ENCODE assay signal across 9 cellular contexts in the genomic region with DNA sequence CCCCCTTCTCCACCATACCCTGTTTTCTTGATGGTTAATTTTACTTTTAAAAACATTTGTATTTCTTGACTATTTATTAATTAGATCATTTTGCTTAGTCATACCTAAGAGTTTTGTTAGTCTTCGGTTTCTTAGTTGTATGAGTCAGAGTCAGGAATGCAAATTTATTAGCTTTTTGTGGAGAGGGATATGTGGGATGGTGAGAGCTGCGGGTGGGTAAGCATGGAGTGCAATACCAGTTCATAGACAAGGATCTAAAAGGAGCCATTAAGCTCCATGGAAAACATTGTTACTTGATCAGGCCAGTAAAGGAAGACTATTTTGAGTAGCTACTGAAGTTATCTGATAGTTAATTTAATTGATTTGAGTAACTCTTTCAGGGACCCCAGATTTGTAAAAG.
DNase-seq lines count a peak whose midpoint lies in the region; ATAC-seq and TF ChIP-seq lines count a peak whose summit lies in the region.
"Had no signal": no experiment of that assay in that cellular context is flagged by ENCODE, and none has a peak within 500 bp of the region (broad histone marks: within the 10 kb centered on the region; RNA-seq: fewer than 3 reads in every experiment).

No MANE protein-coding gene starts in this region.

- peaks cover 41% of the 10 kb centered on the region for H3K4me1 Mint-ChIP-seq in activated naive CD4-positive, alpha-beta T cell treated with anti-CD3 and anti-CD28 coated beads, Interleukin-2, amount 50 U/mL, for 24 hours
- H3K4me1 Mint-ChIP-seq in activated naive CD4-positive, alpha-beta T cell treated with anti-CD3 and anti-CD28 coated beads, Interleukin-2, amount 10 ng/mL, durations not matched to agents 7 days and 5 days, result peaks cover 19% of the 10 kb centered on the region

- in situ Hi-C loops in brain microvascular endothelial cell (cut with HindIII; ENCODE audit: low pct_ligation_motif_present, low sequenced_read_pairs), result no loop called here

- CTCF ChIA-PET in activated naive CD4-positive, alpha-beta T cell treated with anti-CD3 and anti-CD28 coated beads, Interleukin-2, amount 10 ng/mL, durations not matched to agents 7 days and 5 days (lab: Charles Lee), result no interaction called here

- intact Hi-C loops in vagina (cut with DNase I), result loop anchor here (5.0 kb wide), 1 partner anchor 77 kb away; the partner anchor contains the start of gene ZSWIM6

- no peak for TF ChIP-seq POLR2A in vagina (IDR thresholded peaks at IDR 0.05)

- H3K27ac ChIP-seq in brain microvascular endothelial cell (peak overlapping the region; percentile 98), lung (ENCODE audit: low read depth in 1 of 2, low read length in 1 of 2) (no peak overlapping the region), vagina (peak overlapping the region; percentile 62)
- H3K27ac ChIP-seq: C4-2B had no signal

- no peak overlapping the region for H3K4me3 Mint-ChIP-seq in activated naive CD4-positive, alpha-beta T cell treated with anti-CD3 and anti-CD28 coated beads, Interleukin-2, amount 50 U/mL, for 24 hours
- no peak overlapping the region for H3K4me3 Mint-ChIP-seq in activated naive CD4-positive, alpha-beta T cell treated with anti-CD3 and anti-CD28 coated beads, Interleukin-2, amount 10 ng/mL, durations not matched to agents 7 days and 5 days

- no peak overlapping the region for H3K4me3 ChIP-seq in brain microvascular endothelial cell (ENCODE audit: low read depth, low read length)
- no peak overlapping the region for H3K4me3 ChIP-seq in lung
- peak overlapping the region in 1 of 2 donors; percentile 21 for H3K4me3 ChIP-seq in vagina

- WGBS in lung, 2 donors, result 22 to 30% methylated on average over 2 of the region's 2 CpGs

- H3K27me3 Mint-ChIP-seq in activated naive CD4-positive, alpha-beta T cell treated with anti-CD3 and anti-CD28 coated beads, Interleukin-2, amount 50 U/mL, for 24 hours, result no peaks in the 10 kb centered on the region
- peaks cover 4% of the 10 kb centered on the region for H3K27me3 Mint-ChIP-seq in activated naive CD4-positive, alpha-beta T cell treated with anti-CD3 and anti-CD28 coated beads, Interleukin-2, amount 10 ng/mL, durations not matched to agents 7 days and 5 days

- H3K27me3 ChIP-seq in brain microvascular endothelial cell (replicated peaks) (no peaks in the 10 kb centered on the region), lung (ENCODE audit: control insufficient read depth, insufficient read depth) (no peaks in the 10 kb centered on the region), vagina (no peaks in the 10 kb centered on the region)

- H3K27ac Mint-ChIP-seq in activated naive CD4-positive, alpha-beta T cell treated with anti-CD3 and anti-CD28 coated beads, Interleukin-2, amount 50 U/mL, for 24 hours, result peak overlapping the region; percentile 30
- no peak overlapping the region for H3K27ac Mint-ChIP-seq in activated naive CD4-positive, alpha-beta T cell treated with anti-CD3 and anti-CD28 coated beads, Interleukin-2, amount 10 ng/mL, durations not matched to agents 7 days and 5 days

- H3K9me3 Mint-ChIP-seq in activated naive CD4-positive, alpha-beta T cell treated with anti-CD3 and anti-CD28 coated beads, Interleukin-2, amount 50 U/mL, for 24 hours, result no peaks in the 10 kb centered on the region
- no peaks in the 10 kb centered on the region for H3K9me3 Mint-ChIP-seq in activated naive CD4-positive, alpha-beta T cell treated with anti-CD3 and anti-CD28 coated beads, Interleukin-2, amount 10 ng/mL, durations not matched to agents 7 days and 5 days

- H3K36me3 ChIP-seq in brain microvascular endothelial cell (replicated peaks) (no peaks in the 10 kb centered on the region), lung (ENCODE audit: control insufficient read depth in 2 of 2, insufficient read depth in 2 of 2, low read length in 2 of 2) (no peaks in the 10 kb centered on the region), vagina (no peaks in the 10 kb centered on the region)

- H3K9me3 ChIP-seq in lung (ENCODE audit: control insufficient read depth in 2 of 2, insufficient read depth in 1 of 2, low read length in 1 of 2) (no peaks in the 10 kb centered on the region), vagina (no peaks in the 10 kb centered on the region)

- TF ChIP-seq CTCF in brain microvascular endothelial cell (IDR thresholded peaks at IDR 0.05; ENCODE audit: low read depth, low read length, missing control alignments) (no peak), lung (IDR thresholded peaks at IDR 0.05; ENCODE audit: control extremely low read depth, extremely low read depth) (no peak), vagina (IDR thresholded peaks at IDR 0.05) (no peak)

- H3K36me3 Mint-ChIP-seq in activated naive CD4-positive, alpha-beta T cell treated with anti-CD3 and anti-CD28 coated beads, Interleukin-2, amount 50 U/mL, for 24 hours, result no peaks in the 10 kb centered on the region
- H3K36me3 Mint-ChIP-seq in activated naive CD4-positive, alpha-beta T cell treated with anti-CD3 and anti-CD28 coated beads, Interleukin-2, amount 10 ng/mL, durations not matched to agents 7 days and 5 days, result no peaks in the 10 kb centered on the region

- H3K4me1 ChIP-seq in lung (ENCODE audit: control insufficient read depth in 2 of 2, insufficient read depth in 2 of 2, low read length in 2 of 2) (peaks cover 0 to 15% of the 10 kb centered on the region in 2 donors), vagina (peaks cover 29% of the 10 kb centered on the region)

- no peak for DNase-seq in activated naive CD4-positive, alpha-beta T cell treated with anti-CD3 and anti-CD28 coated beads, Interleukin-2, amount 10 ng/mL, durations not matched to agents 7 days and 5 days
- DNase-seq in brain microvascular endothelial cell, result peak; percentile 85
- DNase-seq in lung (ENCODE audit: low spot score), result no peak
- DNase-seq in vagina (ENCODE audit: extremely low spot score in 2 of 2), result no peak
- DNase-seq in KG1 (lab: John Stamatoyannopoulos, UW), result no peak
- no peak for DNase-seq in SKM-1 treated with dmso at 0.1 percent for 144 hours (lab: John Stamatoyannopoulos, UW; ENCODE audit: unreplicated experiment)

- ATAC-seq in lung (ENCODE audit: insufficient read depth, low FRiP score) (peak; percentile 67), GM19351 (IDR thresholded peaks at IDR 0.05; ENCODE audit: unreplicated experiment) (no peak)

Comparison
In these comparisons a context has a peak if more than half of its experiments do, and no peak if none do; other contexts are left out.
1. H3K27ac ChIP-seq: peak in brain microvascular endothelial cell (single experiment) and vagina (single experiment); none in lung (0 of 2).